In genomic region chr13:43127827-43128226, GRCh38 we compare ENCODE assay signal across 10 cellular contexts.
DNase-seq lines count a peak whose midpoint lies in the region; ATAC-seq and FAIRE-seq lines count a peak whose summit lies in the region.
"Had no signal": no experiment of that assay in that cellular context is flagged by ENCODE, and none has a peak within 500 bp of the region (broad histone marks: within the 10 kb centered on the region; RNA-seq: fewer than 3 reads in every experiment).

No MANE protein-coding gene starts in this region.

- no peaks in the 10 kb centered on the region for H3K9me3 Mint-ChIP-seq in naive B cell

- ATAC-seq in GM21367 (IDR thresholded peaks at IDR 0.05; ENCODE audit: unreplicated experiment) (peak; percentile 43), naive B cell (ENCODE audit: low read depth in 2 of 2) (peak; percentile 14 to 23)

- H3K27ac Mint-ChIP-seq in naive B cell, result peak overlapping the region in 2 of 6 donors; percentile 40 to 63

- no peak overlapping the region for H3K4me3 ChIP-seq in H7 (ENCODE audit: insufficient read depth, low read depth, low read length)

- no peak for FAIRE-seq in frontal cortex (lab: Jason Lieb, UNC)

- H3K4me1 Mint-ChIP-seq in naive B cell, result peaks cover 11 to 20% (median 13%) of the 10 kb centered on the region in 3 donors

- H3K27me3 Mint-ChIP-seq in naive B cell, result peaks cover 20 to 25% (median 22%) of the 10 kb centered on the region in 3 donors

- no peaks in the 10 kb centered on the region for H3K36me3 ChIP-seq in H7 (replicated peaks; ENCODE audit: control insufficient read depth, insufficient read depth, low read length)

- no peaks in the 10 kb centered on the region for H3K27me3 ChIP-seq in H7 (ENCODE audit: control insufficient read depth, insufficient read depth, low read length)

- H3K4me3 Mint-ChIP-seq in naive B cell, result peak overlapping the region in 1 of 8 donors; percentile 1

- peak overlapping the region; percentile 59 for H3K27ac ChIP-seq in angular gyrus (ENCODE audit: low read depth, low read length)
- H3K27ac ChIP-seq: RWPE1 had no signal

- no peaks in the 10 kb centered on the region for H3K36me3 Mint-ChIP-seq in naive B cell

- DNase-seq in DMS 273 treated with DMSO at 0.1 percent for 48 hours (lab: John Stamatoyannopoulos, UW) (peak; percentile 21), naive B cell (no peak), NCI-H128 (lab: John Stamatoyannopoulos, UW; ENCODE audit: unreplicated experiment) (no peak), frontal cortex (ENCODE audit: low spot score in 2 of 2) (no peak), SIG-M5 treated with dmso at 0.1 percent for 504 hours (lab: John Stamatoyannopoulos, UW; ENCODE audit: unreplicated experiment) (no peak), H7 (no peak)
- DNase-seq: NCI-H1048 had no signal
